Comparison of ENCODE assay signal across 25 cellular contexts in genomic region chr7:135571834-135572233, GRCh38. TPM values are rescaled to one million over a fixed set of nuclear protein-coding genes. Genes with fewer than 3 reads are reported as not detected.
DNase-seq lines count a peak whose midpoint lies in the region; ATAC-seq, FAIRE-seq and TF ChIP-seq lines count a peak whose summit lies in the region.
"Had no signal": no experiment of that assay in that cellular context is flagged by ENCODE, and none has a peak within 500 bp of the region (broad histone marks: within the 10 kb centered on the region; RNA-seq: fewer than 3 reads in every experiment).

No MANE protein-coding gene starts in this region.

- H3K27me3 Mint-ChIP-seq in neural crest cell (ENCODE audit: low read depth) = no peaks in the 10 kb centered on the region
- H3K27me3 Mint-ChIP-seq: CD4-positive, alpha-beta memory T cell; CD4-positive, CD25-positive, alpha-beta regulatory T cell; CD8-positive, alpha-beta memory T cell had no signal

- TF ChIP-seq EP300 in K562 (IDR thresholded peaks at IDR 0.05; ENCODE audit: low read length) = no peak

- in situ Hi-C loops in K562 (cut with MboI) = no loop called here

- no peaks in the 10 kb centered on the region for H3K4me1 ChIP-seq in K562 (replicated peaks in 1 of 2; ENCODE audit: control insufficient read depth in 2 of 2, insufficient read depth in 2 of 2, low read length in 2 of 2)
- H3K4me1 ChIP-seq: A549 had no signal

- H3K9me3 Mint-ChIP-seq in neural crest cell = no peaks in the 10 kb centered on the region
- H3K9me3 Mint-ChIP-seq: CD14-positive monocyte; CD8-positive, alpha-beta memory T cell had no signal

- no peaks in the 10 kb centered on the region for H4K20me1 ChIP-seq in K562 (replicated peaks; ENCODE audit: control insufficient read depth, insufficient read depth, low read length)

- TF ChIP-seq CTCF in AG04450 (IDR thresholded peaks at IDR 0.05; ENCODE audit: low read depth, low read length) (no peak), K562 (IDR thresholded peaks at IDR 0.05 in 2 of 3, conservative IDR thresholded peaks at IDR 0.05 in 1 of 3; ENCODE audit: insufficient read depth in 2 of 3, low read depth in 1 of 3, low read length in 3 of 3) (no peak), neural crest cell (conservative IDR thresholded peaks at IDR 0.05) (no peak)

- no peak overlapping the region for H3K9ac ChIP-seq in K562 (ENCODE audit: insufficient read depth in 1 of 2, low read depth in 2 of 2, low read length in 2 of 2)
- H3K9ac ChIP-seq: BLaER1 had no signal

- H3K9me3 ChIP-seq in AG04450 (ENCODE audit: control insufficient read depth, insufficient read depth, low read length) = no peaks in the 10 kb centered on the region
- H3K9me3 ChIP-seq in K562 (replicated peaks; ENCODE audit: control insufficient read depth, insufficient read depth, low read depth, low read length) = no peaks in the 10 kb centered on the region
- H3K9me3 ChIP-seq: A549, BE2C, BLaER1 had no signal

- H3K27ac Mint-ChIP-seq in neural crest cell (ENCODE audit: unreplicated experiment) = peak overlapping the region; percentile 57
- H3K27ac Mint-ChIP-seq: CD4-positive, alpha-beta memory T cell; CD4-positive, CD25-positive, alpha-beta regulatory T cell had no signal

- DNase-seq in AG04450 (ENCODE audit: low read depth, low spot score) (no peak), K562 (ENCODE audit: extremely low read depth in 1 of 4, low spot score in 3 of 4) (no peak), neural crest cell (ENCODE audit: low read depth, low spot score) (no peak), posterior cingulate gyrus (no peak)
- DNase-seq: BE2C; C1 segment of cervical spinal cord; CD4-positive, alpha-beta memory T cell; CD4-positive, CD25-positive, alpha-beta regulatory T cell; CD8-positive, alpha-beta memory T cell; COR-L47; DMS 273 treated with DMSO at 0.1 percent for 48 hours; DMS153; DMS53; DMS79; DND-41; EL; GDM1 had no signal

- peaks cover 43% of the 10 kb centered on the region for H3K79me2 ChIP-seq in K562 (ENCODE audit: control insufficient read depth, insufficient read depth, low read length)

- no peak for TF ChIP-seq RAD21 in K562 (CRISPR knock-in tag; conservative IDR thresholded peaks at IDR 0.05 in 1 of 2, IDR thresholded peaks at IDR 0.05 in 1 of 2)

- H3K27me3 ChIP-seq in AG04450 (ENCODE audit: control insufficient read depth, insufficient read depth, low read length) (no peaks in the 10 kb centered on the region), K562 (ENCODE audit: control insufficient read depth in 2 of 2, insufficient read depth in 2 of 2, low read length in 2 of 2) (no peaks in the 10 kb centered on the region)
- H3K27me3 ChIP-seq: BE2C, BLaER1 had no signal

- H3K36me3 Mint-ChIP-seq in neural crest cell (ENCODE audit: low read depth) = peaks cover 12% of the 10 kb centered on the region

- intact Hi-C loops in K562 (cut with micrococcal nuclease) = no loop called here
- intact Hi-C loops in posterior cingulate gyrus (cut with DNase I) = no loop called here

- no peak overlapping the region for H3K4me3 Mint-ChIP-seq in neural crest cell
- H3K4me3 Mint-ChIP-seq: CD14-positive monocyte; CD4-positive, alpha-beta memory T cell; CD4-positive, CD25-positive, alpha-beta regulatory T cell; CD8-positive, alpha-beta memory T cell had no signal

- peaks cover 5% of the 10 kb centered on the region for H3K4me1 Mint-ChIP-seq in neural crest cell

- peaks cover 75% of the 10 kb centered on the region for H3K36me3 ChIP-seq in K562 (ENCODE audit: control insufficient read depth, insufficient read depth, low read length)

- WGBS in K562 (ENCODE audit: insufficient coverage, low coverage, missing lambda C conversion rate) = 94% methylated on average over 3 of the region's 3 CpGs

- no peak for ATAC-seq in K562
- no peak for ATAC-seq in GM21619 (IDR thresholded peaks at IDR 0.05; ENCODE audit: unreplicated experiment)
- ATAC-seq: A549, GM12878 had no signal

- no peak for TF ChIP-seq POLR2A in K562 (conservative IDR thresholded peaks at IDR 0.05)

- H3K9me1 ChIP-seq in K562 (ENCODE audit: control insufficient read depth, insufficient read depth, low read length) = no peaks in the 10 kb centered on the region

- H3K27ac ChIP-seq in AG04450 (ENCODE audit: low read depth, low read length) (peak overlapping the region; percentile 25), K562 (ENCODE audit: extremely low read depth, low read depth, low read length) (no peak overlapping the region)
- H3K27ac ChIP-seq: 22Rv1, A549, BLaER1 had no signal

- CTCF ChIA-PET in AG04450 (lab: Charles Lee) = interaction anchor here (1.1 to 2.2 kb wide), 4 partner anchors 49 to 297 kb away, joined by 3 to 9 read pairs (median 4); no protein-coding TSS in a partner anchor
- CTCF ChIA-PET in K562 (lab: Yijun Ruan, JAX; ENCODE audit: low intra/inter-chr PET ratio) = no interaction called here

- POLR2A ChIA-PET in AG04450 (lab: Yijun Ruan, JAX) (no interaction called here), K562 (lab: Yijun Ruan, JAX) (interaction anchor here (1.5 kb wide), 1 partner anchor 10 kb away, joined by 4 read pairs; no protein-coding TSS in a partner anchor)

- no peak for FAIRE-seq in K562 (lab: Jason Lieb, UNC)
- FAIRE-seq: A549, GM12878, GM12892, GM18507 had no signal

- BruUV-seq in K562 (replicated peaks; lab: Mats Ljungman, UMichigan) = no TSS peak

- H3K4me3 ChIP-seq in AG04450 (ENCODE audit: low read depth, low read length) (no peak overlapping the region), K562 (no peak overlapping the region)
- H3K4me3 ChIP-seq: A549, BLaER1, GM12878 had no signal

- no peak overlapping the region for H3K4me2 ChIP-seq in K562 (ENCODE audit: insufficient read depth, low read length)
- H3K4me2 ChIP-seq: A549, BLaER1 had no signal

- no peak overlapping the region for H2AFZ ChIP-seq in K562 (ENCODE audit: low read depth, low read length)

TF ChIP-seq in K562, 482 proteins besides CTCF, POLR2A, EP300 and RAD21:
- TF ChIP-seq GTF2F1 (IDR thresholded peaks at IDR 0.05; ENCODE audit: low read depth, low read length) (no peak), ZNF121 (CRISPR knock-in tag; conservative IDR thresholded peaks at IDR 0.05) (peak; percentile 77)

RNA-seq across cellular contexts. Expression of gene NUP205, which starts 14.1 kb away (rescaled TPM):
- polyA plus RNA-seq in AG04450 (2011; rRNA removed) = 33.1 and 36.2 TPM in 2 replicates
- polyA minus RNA-seq in AG04450 (2011; rRNA and poly(A)+ RNA removed) = 46.3 and 58.3 TPM in 2 replicates
- total RNA-seq in K562 (2011; cell fraction: chromatin; rRNA removed; ENCODE audit: low replicate concordance) = 153 and 257 TPM in 2 replicates
- total RNA-seq in K562 (2011; cell fraction: nucleolus; rRNA removed) = 115 and 121 TPM in 2 replicates
- total RNA-seq in K562 (2011; cell fraction: nucleoplasm; rRNA removed) = 137 and 140 TPM in 2 replicates
- 158 and 190 TPM in 2 replicates for total RNA-seq in K562 (2014; rRNA removed)
- 234 and 257 TPM in 2 replicates for total RNA-seq in K562 (2014; rRNA removed; fragmentation: Illumina TruSeq; extraction: Trizol)
- total RNA-seq in K562 (2015; rRNA removed; fragmentation: Illumina TruSeq; extraction: Trizol) = 224 and 249 TPM in 2 replicates
- total RNA-seq in K562 (2021) = 221 and 223 TPM in 2 replicates
- 246 and 282 TPM in 2 replicates for polyA plus RNA-seq in K562 (2011; rRNA removed)
- 165 and 255 TPM in 2 replicates for polyA plus RNA-seq in K562 (2011; cell fraction: cytosol; rRNA removed)
- 241 and 274 TPM in 2 replicates for polyA plus RNA-seq in K562 (2011; cell fraction: nucleus; rRNA removed)
- 96.9 and 118 TPM in 2 replicates for polyA plus RNA-seq in K562 (2012)
- polyA plus RNA-seq in K562 (2014; fragmentation: Illumina TruSeq; extraction: Trizol) = 177 and 193 TPM in 2 replicates
- 100 to 1,000 TPM; 101 to 182 TPM for polyA plus RNA-seq in K562 (2014; fragmentation: Nextera tagmentation; extraction: Ambion mirVana)
- polyA plus RNA-seq in K562 (2014; rRNA removed) = 167 and 174 TPM in 2 replicates
- 496 and 535 TPM in 2 replicates for polyA minus RNA-seq in K562 (2011; rRNA and poly(A)+ RNA removed)
- polyA minus RNA-seq in K562 (2011; cell fraction: cytosol; rRNA and poly(A)+ RNA removed) = 181 and 200 TPM in 2 replicates
- polyA minus RNA-seq in K562 (2011; cell fraction: nucleus; rRNA and poly(A)+ RNA removed) = 130 and 268 TPM in 2 replicates
- total RNA-seq in neural crest cell = 147 and 148 TPM in 2 replicates
